In the genomic region with DNA sequence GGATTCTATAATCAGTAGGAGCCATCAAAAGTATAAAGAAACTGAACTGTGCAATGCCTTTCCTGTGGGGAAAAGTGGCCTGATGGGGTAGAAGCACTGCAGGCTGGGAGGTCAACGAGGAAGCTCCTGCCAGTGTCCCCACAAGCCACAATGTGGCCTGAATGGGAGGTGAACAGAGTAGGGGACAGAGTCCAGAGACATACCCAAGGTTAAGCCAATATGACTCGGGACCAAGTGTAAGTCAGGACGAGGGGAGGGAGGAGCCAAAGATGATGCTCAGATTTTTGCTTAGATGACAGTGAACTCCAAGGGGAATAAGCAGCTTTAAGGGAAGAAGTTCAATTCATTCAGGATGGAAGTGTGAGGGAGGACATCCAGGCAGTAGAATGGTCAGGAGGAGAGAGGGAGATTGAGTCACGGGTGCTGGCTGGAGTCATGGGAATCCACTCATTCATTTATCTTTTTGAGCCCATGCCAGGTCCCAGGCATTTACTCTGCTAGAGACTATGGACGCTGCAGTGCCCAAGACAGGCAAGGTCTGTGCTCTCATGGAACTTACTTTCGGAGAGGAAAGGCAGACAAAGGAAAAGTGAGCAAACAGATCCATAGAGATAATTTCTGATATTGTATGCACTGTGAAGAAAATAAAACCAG, we compare ENCODE assay signal across 17 cellular contexts.
"Had no signal": no experiment of that assay in that cellular context is flagged by ENCODE, and none has a peak within 500 bp of the region (broad histone marks: within the 10 kb centered on the region; RNA-seq: fewer than 3 reads in every experiment).

No MANE protein-coding gene starts in this region.

- H3K27ac ChIP-seq: ascending aorta, coronary artery, esophagus squamous epithelium, foreskin keratinocyte, neural progenitor cell, psoas muscle, spleen had no signal

- H2AFZ ChIP-seq: neural progenitor cell had no signal

- H3K4me3 ChIP-seq: ascending aorta, coronary artery, esophagus squamous epithelium, lung, neural progenitor cell, psoas muscle, spleen had no signal

- H3K9ac ChIP-seq: neural progenitor cell had no signal

- H3K27me3 ChIP-seq: ascending aorta, esophagus squamous epithelium, neural progenitor cell, spleen had no signal

- ATAC-seq: activated CD8-positive, alpha-beta T cell treated with anti-CD3 and anti-CD28 coated beads, Interleukin-2, amount 10 ng/mL, durations not matched to agents 7 days and 5 days; activated T-cell treated with anti-CD3 and anti-CD28 coated beads, Interleukin-2, amount 50 U/mL, for 72 hours; foreskin keratinocyte; sciatic nerve; T-helper 17 cell had no signal

- H3K4me1 ChIP-seq: ascending aorta, esophagus squamous epithelium, foreskin keratinocyte, neural progenitor cell had no signal

- H3K4me2 ChIP-seq: neural progenitor cell had no signal

- H3K36me3 ChIP-seq: ascending aorta, esophagus squamous epithelium, neural progenitor cell, spleen had no signal

- DNase-seq: activated CD4-positive, alpha-beta T cell treated with anti-CD3 and anti-CD28 coated beads for 4 hours; activated CD8-positive, alpha-beta memory T cell treated with anti-CD3 and anti-CD28 coated beads, Interleukin-2, amount 50 U/mL, for 4 hours; activated CD8-positive, alpha-beta T cell treated with anti-CD3 and anti-CD28 coated beads, Interleukin-2, amount 10 ng/mL, durations not matched to agents 7 days and 5 days; activated naive CD8-positive, alpha-beta T cell treated with anti-CD3 and anti-CD28 coated beads, Interleukin-2, amount 10 ng/mL, durations not matched to agents 7 days and 5 days; activated T-cell treated with anti-CD3 and anti-CD28 coated beads, Interleukin-2, amount 50 U/mL, for 72 hours; central memory CD4-positive, alpha-beta T cell; esophagus squamous epithelium; foreskin keratinocyte; glutamatergic neuron; psoas muscle; spleen; T-helper 17 cell had no signal

- H3K9me3 ChIP-seq: ascending aorta, esophagus squamous epithelium, psoas muscle, spleen had no signal
